In the genomic region with DNA sequence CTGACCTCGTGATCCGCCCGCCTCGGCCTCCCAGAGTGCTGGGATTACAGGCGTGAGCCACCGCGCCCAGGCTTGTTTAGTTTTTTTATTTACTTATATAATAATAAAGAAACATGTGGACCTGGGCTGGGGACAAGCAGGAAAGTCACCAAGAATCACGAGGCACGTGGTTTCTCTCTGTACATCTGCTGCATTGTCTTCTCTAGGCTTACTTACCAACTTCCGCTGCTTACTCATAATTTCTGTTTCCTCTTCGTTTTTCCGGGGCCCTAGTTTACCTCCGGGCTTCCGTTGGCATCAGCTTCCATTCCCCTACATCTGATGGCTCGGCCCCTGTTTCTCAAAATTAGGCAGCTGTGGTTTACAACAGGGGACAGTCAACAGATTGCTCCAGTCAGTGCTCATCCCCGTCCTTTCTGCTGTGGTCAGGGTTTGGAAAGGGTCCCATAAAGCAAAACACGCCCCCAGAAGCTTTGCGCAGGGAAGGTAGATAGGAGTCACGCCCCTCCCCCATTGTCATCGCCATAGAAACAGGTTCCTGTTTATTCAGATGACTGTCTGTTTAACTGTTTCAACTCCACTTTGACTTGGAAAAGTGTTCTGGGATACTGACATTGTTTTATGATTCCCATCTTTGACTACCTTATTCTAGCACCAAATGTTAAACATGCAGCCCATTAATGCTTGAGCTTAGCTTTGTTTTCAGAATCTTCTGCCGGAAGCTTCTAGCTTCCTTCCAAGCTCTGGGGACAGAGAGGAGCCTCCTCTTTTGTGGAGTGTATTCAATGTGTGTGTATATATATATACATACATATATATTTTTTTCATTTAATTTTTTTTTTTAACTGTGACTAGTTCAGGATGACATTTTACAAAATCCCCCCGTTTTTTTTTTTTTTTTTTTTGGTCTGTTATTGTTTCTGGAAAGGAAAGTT, we compare ENCODE assay signal across 8 cellular contexts. TPM values are rescaled to one million over a fixed set of nuclear protein-coding genes. Genes with fewer than 3 reads are reported as not detected.
A peak's percentile ranks its signal among the peaks of the same experiment; 100 is the strongest.
DNase-seq lines count a peak whose midpoint lies in the region; ATAC-seq and TF ChIP-seq lines count a peak whose summit lies in the region.

No MANE protein-coding gene starts in this region.

- DNase-seq in T-helper 2 cell treated with Interferon-gamma antibody and Interleukin-4, amounts not matched to agents 5 μg/mL and 100 μg/mL, for 36 hours (ENCODE audit: low spot score) = peak; percentile 78
- peak; percentile 54 to 88 for DNase-seq in ascending aorta (ENCODE audit: low spot score in 2 of 2)
- DNase-seq in iris pigment epithelial cell (ENCODE audit: low read depth) = peak; percentile 81
- peak; percentile 46 to 63 for DNase-seq in stimulated activated CD4-positive, alpha-beta T cell treated with anti-CD3 and anti-CD28 coated beads, Interleukin-1b, Interleukin-23, amount 100 ng/mL, for 4 hours (ENCODE audit: low read depth in 2 of 2)
- no peak for DNase-seq in DMS153 treated with DMSO at 0.1 percent for 48 hours (lab: John Stamatoyannopoulos, UW; ENCODE audit: unreplicated experiment)

- H3K4me1 Mint-ChIP-seq in T-helper 2 cell treated with Interferon-gamma antibody and Interleukin-4, amounts not matched to agents 5 μg/mL and 100 μg/mL, for 36 hours (ENCODE audit: low read depth) = peaks cover 24% of the 10 kb centered on the region

- ATAC-seq in GM18909 (IDR thresholded peaks at IDR 0.05; ENCODE audit: poor library complexity, unreplicated experiment) (peak; percentile 52), HG03354 (IDR thresholded peaks at IDR 0.05; ENCODE audit: poor library complexity, severe bottlenecking, unreplicated experiment) (peak; percentile 53), GM18520 (IDR thresholded peaks at IDR 0.05; ENCODE audit: unreplicated experiment) (no peak)

- H3K27me3 ChIP-seq in ascending aorta = no peaks in the 10 kb centered on the region

- no peak for TF ChIP-seq CTCF in ascending aorta (IDR thresholded peaks at IDR 0.05)

- H3K4me1 ChIP-seq in ascending aorta = no peaks in the 10 kb centered on the region

- no peaks in the 10 kb centered on the region for H3K27me3 Mint-ChIP-seq in T-helper 2 cell treated with Interferon-gamma antibody and Interleukin-4, amounts not matched to agents 5 μg/mL and 100 μg/mL, for 36 hours (ENCODE audit: low read depth)

- peaks cover 23% of the 10 kb centered on the region for H3K36me3 Mint-ChIP-seq in T-helper 2 cell treated with Interferon-gamma antibody and Interleukin-4, amounts not matched to agents 5 μg/mL and 100 μg/mL, for 36 hours (ENCODE audit: low read depth)

- H3K36me3 ChIP-seq in ascending aorta = no peaks in the 10 kb centered on the region

- H3K27ac ChIP-seq in ascending aorta = peak overlapping the region in 1 of 2 donors; percentile 1

- peaks cover 32% of the 10 kb centered on the region for H3K9me3 Mint-ChIP-seq in T-helper 2 cell treated with Interferon-gamma antibody and Interleukin-4, amounts not matched to agents 5 μg/mL and 100 μg/mL, for 36 hours

- H3K27ac Mint-ChIP-seq in T-helper 2 cell treated with Interferon-gamma antibody and Interleukin-4, amounts not matched to agents 5 μg/mL and 100 μg/mL, for 36 hours = peak overlapping the region; percentile 97

- H3K9me3 ChIP-seq in ascending aorta = no peaks in the 10 kb centered on the region

- H3K4me3 Mint-ChIP-seq in T-helper 2 cell treated with Interferon-gamma antibody and Interleukin-4, amounts not matched to agents 5 μg/mL and 100 μg/mL, for 36 hours = peak overlapping the region; percentile 80

- intact Hi-C loops in ascending aorta (cut with DNase I) = no loop called here

- H3K4me3 ChIP-seq in ascending aorta = no peak overlapping the region

RNA-seq across cellular contexts. Expression of a gene that starts 32.0 kb away (rescaled TPM):
- not detected for total RNA-seq in ascending aorta

RNA-seq across cellular contexts. Expression of a gene that starts 50.7 kb away (rescaled TPM):
- 147 TPM for total RNA-seq in ascending aorta
